In genomic region chr16:80940069-80940856, GRCh38 we compare ENCODE assay signal across 19 cellular contexts.
"Had no signal": no experiment of that assay in that cellular context is flagged by ENCODE, and none has a peak within 500 bp of the region (broad histone marks: within the 10 kb centered on the region; RNA-seq: fewer than 3 reads in every experiment).

No MANE protein-coding gene starts in this region.

- ATAC-seq: activated naive CD4-positive, alpha-beta T cell treated with anti-CD3 and anti-CD28 coated beads, Interleukin-2, amount 50 U/mL, for 72 hours; body of pancreas; effector memory CD8-positive, alpha-beta T cell; left lung; stimulated activated naive CD8-positive, alpha-beta T cell treated with anti-CD3 and anti-CD28 coated beads, Interleukin-15, Interleukin-2, amounts not matched to agents 100 U/mL and 50 U/mL, for 24 hours had no signal

- H3K27me3 ChIP-seq: body of pancreas, right atrium auricular region, tibial nerve had no signal

- H3K27ac Mint-ChIP-seq: activated naive CD4-positive, alpha-beta T cell treated with anti-CD3 and anti-CD28 coated beads, Interleukin-2, amount 50 U/mL, for 72 hours; effector memory CD8-positive, alpha-beta T cell had no signal

- H3K36me3 ChIP-seq: left lung, prostate gland, right atrium auricular region, tibial nerve, WERI-Rb-1 had no signal

- H3K9me3 ChIP-seq: body of pancreas, prostate gland, right atrium auricular region had no signal

- H3K36me3 Mint-ChIP-seq: activated naive CD4-positive, alpha-beta T cell treated with anti-CD3 and anti-CD28 coated beads, Interleukin-2, amount 50 U/mL, for 72 hours had no signal

- H3K4me3 ChIP-seq: body of pancreas, left lung, prostate gland, right atrium auricular region, skin epidermis, tibial nerve had no signal

- H3K4me3 Mint-ChIP-seq: effector memory CD8-positive, alpha-beta T cell had no signal

- H3K4me1 ChIP-seq: body of pancreas, prostate gland had no signal

- H3K9me3 Mint-ChIP-seq: effector memory CD8-positive, alpha-beta T cell had no signal

- DNase-seq: activated CD4-positive, alpha-beta T cell treated with anti-CD3 and anti-CD28 coated beads for 1 hour; activated CD8-positive, alpha-beta memory T cell treated with anti-CD3 and anti-CD28 coated beads for 24 hours; activated CD8-positive, alpha-beta memory T cell treated with anti-CD3 and anti-CD28 coated beads, Interleukin-2, amount 50 U/mL, for 48 hours; activated gamma-delta T cell; activated T-cell treated with anti-CD3 and anti-CD28 coated beads, Interleukin-2, amount 50 U/mL, for 48 hours; amniotic stem cell; body of pancreas; effector memory CD8-positive, alpha-beta T cell; head of caudate nucleus; left lung; mammary epithelial cell; stimulated activated naive CD8-positive, alpha-beta T cell treated with anti-CD3 and anti-CD28 coated beads, Interleukin-15, Interleukin-2, amounts not matched to agents 100 U/mL and 50 U/mL, for 24 hours; T-helper 2 cell; WERI-Rb-1 had no signal

- H3K27ac ChIP-seq: body of pancreas, left lung, prostate gland, right atrium auricular region, tibial nerve, WERI-Rb-1 had no signal
